In genomic region chr19:29121684-29122083, GRCh38 we compare ENCODE assay signal across 11 cellular contexts.
DNase-seq lines count a peak whose midpoint lies in the region; ATAC-seq and TF ChIP-seq lines count a peak whose summit lies in the region.
"Had no signal": no experiment of that assay in that cellular context is flagged by ENCODE, and none has a peak within 500 bp of the region (broad histone marks: within the 10 kb centered on the region; RNA-seq: fewer than 3 reads in every experiment).

No MANE protein-coding gene starts in this region.

- H3K27ac Mint-ChIP-seq in type B pancreatic cell = no peak overlapping the region
- H3K27ac Mint-ChIP-seq in effector memory CD8-positive, alpha-beta T cell = no peak overlapping the region
- H3K27ac Mint-ChIP-seq: activated naive CD8-positive, alpha-beta T cell treated with anti-CD3 and anti-CD28 coated beads, Interleukin-2, amount 50 U/mL, for 24 hours; CD4-positive, CD25-positive, alpha-beta regulatory T cell had no signal

- no peaks in the 10 kb centered on the region for H3K36me3 Mint-ChIP-seq in type B pancreatic cell
- no peaks in the 10 kb centered on the region for H3K36me3 Mint-ChIP-seq in effector memory CD8-positive, alpha-beta T cell (ENCODE audit: insufficient read depth)
- H3K36me3 Mint-ChIP-seq: CD4-positive, CD25-positive, alpha-beta regulatory T cell had no signal

- no peaks in the 10 kb centered on the region for H3K9me3 Mint-ChIP-seq in type B pancreatic cell
- H3K9me3 Mint-ChIP-seq in effector memory CD8-positive, alpha-beta T cell = peaks cover 0 to 5% of the 10 kb centered on the region in 2 donors

- H3K27ac ChIP-seq in OCI-LY1 (ENCODE audit: low read depth, low read length, poor library complexity, severe bottlenecking) = no peak overlapping the region

- no peaks in the 10 kb centered on the region for H3K27me3 ChIP-seq in OCI-LY1 (ENCODE audit: insufficient read depth, low read length)

- H3K4me3 Mint-ChIP-seq in type B pancreatic cell = no peak overlapping the region
- H3K4me3 Mint-ChIP-seq in effector memory CD8-positive, alpha-beta T cell = no peak overlapping the region
- H3K4me3 Mint-ChIP-seq: activated naive CD8-positive, alpha-beta T cell treated with anti-CD3 and anti-CD28 coated beads, Interleukin-2, amount 50 U/mL, for 24 hours; CD4-positive, CD25-positive, alpha-beta regulatory T cell had no signal

- H3K9me3 ChIP-seq in OCI-LY1 (ENCODE audit: low read length) = no peaks in the 10 kb centered on the region

- ATAC-seq in HG02938 (IDR thresholded peaks at IDR 0.05; ENCODE audit: unreplicated experiment) = no peak
- no peak for ATAC-seq in HG03442 (IDR thresholded peaks at IDR 0.05; ENCODE audit: unreplicated experiment)
- ATAC-seq in effector memory CD8-positive, alpha-beta T cell (replicated peaks) = no peak
- ATAC-seq: activated naive CD8-positive, alpha-beta T cell treated with anti-CD3 and anti-CD28 coated beads, Interleukin-2, amount 50 U/mL, for 24 hours had no signal

- no peaks in the 10 kb centered on the region for H3K36me3 ChIP-seq in OCI-LY1 (ENCODE audit: insufficient read depth, low read length)

- H3F3A ChIP-seq in OCI-LY1 (ENCODE audit: insufficient read depth, low read length) = no peaks in the 10 kb centered on the region

- H3K4me2 ChIP-seq in OCI-LY1 (ENCODE audit: low read length) = no peak overlapping the region

- H4K20me1 ChIP-seq in OCI-LY1 (ENCODE audit: insufficient read depth, low read length) = no peaks in the 10 kb centered on the region

- no peaks in the 10 kb centered on the region for H3K9me2 ChIP-seq in OCI-LY1 (ENCODE audit: low read depth, low read length)

- H3K4me1 ChIP-seq in OCI-LY1 (ENCODE audit: insufficient read depth, low read length, severe bottlenecking) = no peaks in the 10 kb centered on the region

- H2AFZ ChIP-seq in OCI-LY1 (ENCODE audit: low read length) = no peak overlapping the region

- TF ChIP-seq CTCF in OCI-LY1 (IDR thresholded peaks at IDR 0.05; ENCODE audit: low read length) = peak; percentile 59
- TF ChIP-seq CTCF in type B pancreatic cell (conservative IDR thresholded peaks at IDR 0.05) = peak; percentile 73

- peaks cover 13% of the 10 kb centered on the region for H3K27me3 Mint-ChIP-seq in type B pancreatic cell
- H3K27me3 Mint-ChIP-seq in effector memory CD8-positive, alpha-beta T cell = peaks cover 7 to 34% of the 10 kb centered on the region in 2 donors
- H3K27me3 Mint-ChIP-seq: activated naive CD8-positive, alpha-beta T cell treated with anti-CD3 and anti-CD28 coated beads, Interleukin-2, amount 50 U/mL, for 24 hours; CD4-positive, CD25-positive, alpha-beta regulatory T cell had no signal

- H3K4me1 Mint-ChIP-seq in type B pancreatic cell (ENCODE audit: unreplicated experiment) = peaks cover 3% of the 10 kb centered on the region
- no peaks in the 10 kb centered on the region for H3K4me1 Mint-ChIP-seq in effector memory CD8-positive, alpha-beta T cell (ENCODE audit: low read depth in 2 of 2)
- H3K4me1 Mint-ChIP-seq: activated naive CD8-positive, alpha-beta T cell treated with anti-CD3 and anti-CD28 coated beads, Interleukin-2, amount 50 U/mL, for 24 hours; CD4-positive, CD25-positive, alpha-beta regulatory T cell had no signal

- no peak overlapping the region for H3K4me3 ChIP-seq in OCI-LY1 (ENCODE audit: low read depth, low read length, poor library complexity, severe bottlenecking)

- DNase-seq in activated CD8-positive, alpha-beta memory T cell treated with anti-CD3 and anti-CD28 coated beads, Interleukin-2, amount 50 U/mL, for 48 hours = peak; percentile 50
- no peak for DNase-seq in activated CD8-positive, alpha-beta memory T cell treated with anti-CD3 and anti-CD28 coated beads for 24 hours
- DNase-seq in hepatic stellate cell (ENCODE audit: low spot score) = peak; percentile 24
- no peak for DNase-seq in type B pancreatic cell (ENCODE audit: extremely low spot score, unreplicated experiment)
- no peak for DNase-seq in effector memory CD8-positive, alpha-beta T cell
- DNase-seq: activated naive CD8-positive, alpha-beta T cell treated with anti-CD3 and anti-CD28 coated beads, Interleukin-2, amount 50 U/mL, for 24 hours; CD4-positive, CD25-positive, alpha-beta regulatory T cell; NCI-H2171 treated with DMSO at 0.1 percent for 48 hours had no signal

- no peaks in the 10 kb centered on the region for H3K79me2 ChIP-seq in OCI-LY1 (ENCODE audit: insufficient read depth, low read length)

- no peak overlapping the region for H3K9ac ChIP-seq in OCI-LY1 (ENCODE audit: low read length)

Comparison
In these comparisons a context has a peak if more than half of its experiments do, and no peak if none do; other contexts are left out.
1. DNase-seq: peak in activated CD8-positive, alpha-beta memory T cell treated with anti-CD3 and anti-CD28 coated beads, Interleukin-2, amount 50 U/mL, for 48 hours (single experiment) and hepatic stellate cell (single experiment); none in activated CD8-positive, alpha-beta memory T cell treated with anti-CD3 and anti-CD28 coated beads for 24 hours (single experiment), type B pancreatic cell (single experiment) and effector memory CD8-positive, alpha-beta T cell (0 of 3).